8 cellular contexts compared by ENCODE assay signal in genomic region chr10:8053446-8054242, GRCh38. TPM values are rescaled to one million over a fixed set of nuclear protein-coding genes. Genes with fewer than 3 reads are reported as not detected.
A peak's percentile ranks its signal among the peaks of the same experiment; 100 is the strongest.
DNase-seq lines count a peak whose midpoint lies in the region; ATAC-seq and TF ChIP-seq lines count a peak whose summit lies in the region.

No MANE protein-coding gene starts in this region.

- H3K36me3 ChIP-seq in A673 (ENCODE audit: insufficient read depth, low read length, poor library complexity, severe bottlenecking) (no peaks in the 10 kb centered on the region), mucosa of rectum (ENCODE audit: control insufficient read depth in 2 of 2, insufficient read depth in 2 of 2, low read length in 2 of 2) (no peaks in the 10 kb centered on the region)

- BruUV-seq in A673 (replicated peaks; lab: Mats Ljungman, UMichigan): no TSS peak

- peaks cover 22% of the 10 kb centered on the region for H3K4me1 ChIP-seq in A673 (ENCODE audit: insufficient read depth, low read length, poor library complexity, severe bottlenecking)
- H3K4me1 ChIP-seq in mucosa of rectum (ENCODE audit: control insufficient read depth in 2 of 2, insufficient read depth in 2 of 2, low read length in 2 of 2): peaks cover 10 to 15% of the 10 kb centered on the region in 2 donors

- POLR2A ChIA-PET in A673 (lab: Charles Lee; ENCODE audit: low non-redundant PET): no interaction called here

- no peak overlapping the region for H3K9ac ChIP-seq in mucosa of rectum (ENCODE audit: low read depth in 1 of 2, low read length in 2 of 2)

- peak; percentile 92 for DNase-seq in A673 (ENCODE audit: low spot score)
- peak; percentile 42 to 91 for DNase-seq in NCI-H526 (lab: John Stamatoyannopoulos, UW)
- DNase-seq in activated CD8-positive, alpha-beta memory T cell treated with anti-CD3 and anti-CD28 coated beads for 48 hours (ENCODE audit: low read depth in 2 of 3, low spot score in 2 of 3): peak; percentile 85 to 94 (median 88)
- peak; percentile 57 for DNase-seq in epithelial cell of prostate (ENCODE audit: low read depth, low spot score)
- DNase-seq in stimulated activated CD8-positive, alpha-beta memory T cell treated with anti-CD3 and anti-CD28 coated beads, Interleukin-7, amount 100 ng/mL, for 1 hour (ENCODE audit: low read depth in 2 of 2): peak; percentile 82 to 95

- TF ChIP-seq CTCF in A673 (conservative IDR thresholded peaks at IDR 0.05; ENCODE audit: low read depth, low read length): no peak

- CTCF ChIA-PET in A673 (lab: Charles Lee): interaction anchor here (0.6 to 0.7 kb wide), 2 partner anchors 103 to 1155 kb away, joined by 4 to 6 read pairs; no protein-coding TSS in a partner anchor

- H3K27ac ChIP-seq in A673 (ENCODE audit: low read depth, low read length, poor library complexity, severe bottlenecking) (peak overlapping the region; percentile 22), epithelial cell of prostate (peak overlapping the region; percentile 92), mucosa of rectum (ENCODE audit: low read depth in 2 of 2, low read length in 2 of 2) (no peak overlapping the region)

- H3K9me3 ChIP-seq in A673 (ENCODE audit: low read depth, low read length, poor library complexity, severe bottlenecking) (no peaks in the 10 kb centered on the region), mucosa of rectum (ENCODE audit: control insufficient read depth in 2 of 2, low read length in 2 of 2) (no peaks in the 10 kb centered on the region)

- ATAC-seq in GM18520 (IDR thresholded peaks at IDR 0.05; ENCODE audit: unreplicated experiment): peak; percentile 71
- peak; percentile 71 for ATAC-seq in HG03039 (IDR thresholded peaks at IDR 0.05; ENCODE audit: unreplicated experiment)

- intact Hi-C loops in A673 (cut with micrococcal nuclease; ENCODE audit: unreplicated experiment): loop anchor here (2.0 to 10.0 kb wide), 5 partner anchors 181 to 1151 kb away; no protein-coding TSS in a partner anchor

- peaks cover 47% of the 10 kb centered on the region for H3K27me3 ChIP-seq in A673 (replicated peaks; ENCODE audit: insufficient read depth, low read depth, low read length, poor library complexity)
- H3K27me3 ChIP-seq in mucosa of rectum (ENCODE audit: control insufficient read depth in 2 of 2, insufficient read depth in 2 of 2, low read length in 2 of 2): peaks cover 39 to 64% of the 10 kb centered on the region in 2 donors

- H3K4me3 ChIP-seq in A673 (ENCODE audit: low read depth, low read length, poor library complexity, severe bottlenecking) (peak overlapping the region; percentile 55), mucosa of rectum (ENCODE audit: low read length in 2 of 2) (peak overlapping the region; percentile 52 to 69)

RNA-seq across cellular contexts. Expression of gene GATA3, which starts 0.8 kb away (rescaled TPM):
- 3.0 and 3.1 TPM in 2 replicates for total RNA-seq in A673 (2021)

Comparison
In these comparisons a context has a peak if more than half of its experiments do, and no peak if none do; other contexts are left out.
1. H3K27ac ChIP-seq: peak in A673 (single experiment) and epithelial cell of prostate (single experiment); none in mucosa of rectum (0 of 2).
2. Peak in every context shown above with its lines, with median percentiles within 50 percentile points of each other: DNase-seq.